In the genomic region with DNA sequence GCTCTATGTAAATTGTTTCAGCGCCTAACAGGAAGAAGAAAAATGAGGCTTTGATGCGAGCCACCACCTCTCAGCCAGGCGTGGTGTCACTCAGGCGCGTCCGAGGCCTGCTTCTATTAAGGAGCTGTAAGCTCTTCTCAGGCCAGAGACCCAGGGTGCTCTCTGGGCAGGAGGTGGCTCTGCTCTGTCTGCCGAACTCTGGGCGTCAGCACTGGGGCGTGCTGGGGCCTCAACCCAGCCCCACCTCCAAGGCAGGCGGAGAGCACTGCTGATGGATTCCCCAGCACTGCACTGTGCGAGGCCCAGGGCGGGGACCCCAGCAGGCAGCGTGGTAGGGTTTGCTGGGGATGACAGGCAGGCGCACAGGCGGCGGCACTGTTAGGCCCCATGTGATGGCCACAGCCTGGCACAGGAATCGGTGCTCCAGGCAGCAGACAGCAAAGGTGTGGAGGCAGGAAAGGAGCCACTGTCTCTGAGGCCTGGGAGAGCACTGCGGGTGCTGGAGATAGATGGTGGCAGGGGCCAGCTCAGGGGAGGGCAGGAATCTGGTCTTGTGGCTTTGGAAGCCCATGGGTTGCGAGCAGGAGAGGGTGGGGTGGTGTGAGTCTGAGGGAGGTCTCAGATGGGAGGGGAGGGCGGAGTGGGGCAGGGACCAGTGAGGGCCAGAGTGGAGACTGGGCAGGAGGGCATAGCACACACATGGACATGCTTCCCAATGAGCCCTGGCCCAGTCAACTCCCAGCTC, we compare ENCODE assay signal across 11 cellular contexts.
DNase-seq lines count a peak whose midpoint lies in the region; ATAC-seq and TF ChIP-seq lines count a peak whose summit lies in the region.
"Had no signal": no experiment of that assay in that cellular context is flagged by ENCODE, and none has a peak within 500 bp of the region (broad histone marks: within the 10 kb centered on the region; RNA-seq: fewer than 3 reads in every experiment).

No MANE protein-coding gene starts in this region.

- H3K9ac ChIP-seq in HUES6 (ENCODE audit: low read length), result peak overlapping the region; percentile 5

- TF ChIP-seq CTCF in vagina (IDR thresholded peaks at IDR 0.05) (no peak), prostate gland (IDR thresholded peaks at IDR 0.05) (no peak)

- intact Hi-C loops in vagina (cut with DNase I), result no loop called here
- intact Hi-C loops in prostate gland (cut with DNase I), result no loop called here

- H3K9me3 Mint-ChIP-seq in stimulated activated naive CD8-positive, alpha-beta T cell treated with anti-CD3 and anti-CD28 coated beads, Interleukin-15, Interleukin-2, amounts not matched to agents 100 ng/mL and 50 ng/mL, for 24 hours, result no peaks in the 10 kb centered on the region

- ATAC-seq in stimulated activated naive CD8-positive, alpha-beta T cell treated with anti-CD3 and anti-CD28 coated beads, Interleukin-15, Interleukin-2, amounts not matched to agents 100 U/mL and 50 U/mL, for 24 hours, result no peak
- no peak for ATAC-seq in HG02884 (IDR thresholded peaks at IDR 0.05; ENCODE audit: unreplicated experiment)
- ATAC-seq: body of pancreas, left ventricle myocardium superior had no signal

- H3K27ac Mint-ChIP-seq in stimulated activated naive CD8-positive, alpha-beta T cell treated with anti-CD3 and anti-CD28 coated beads, Interleukin-15, Interleukin-2, amounts not matched to agents 100 ng/mL and 50 ng/mL, for 24 hours, result peak overlapping the region; percentile 63

- no peaks in the 10 kb centered on the region for H3K27me3 Mint-ChIP-seq in stimulated activated naive CD8-positive, alpha-beta T cell treated with anti-CD3 and anti-CD28 coated beads, Interleukin-15, Interleukin-2, amounts not matched to agents 100 ng/mL and 50 ng/mL, for 24 hours

- no peaks in the 10 kb centered on the region for H3K27me3 ChIP-seq in HUES6 (ENCODE audit: control insufficient read depth, insufficient read depth, low read length)
- no peaks in the 10 kb centered on the region for H3K27me3 ChIP-seq in vagina
- H3K27me3 ChIP-seq in prostate gland (replicated peaks; ENCODE audit: insufficient read depth), result no peaks in the 10 kb centered on the region
- H3K27me3 ChIP-seq: body of pancreas had no signal

- no peak overlapping the region for H3K4me3 Mint-ChIP-seq in stimulated activated naive CD8-positive, alpha-beta T cell treated with anti-CD3 and anti-CD28 coated beads, Interleukin-15, Interleukin-2, amounts not matched to agents 100 ng/mL and 50 ng/mL, for 24 hours

- TF ChIP-seq POLR2A in vagina (IDR thresholded peaks at IDR 0.05) (no peak), prostate gland (IDR thresholded peaks at IDR 0.05) (no peak)

- no peaks in the 10 kb centered on the region for H3K36me3 ChIP-seq in HUES6 (ENCODE audit: control insufficient read depth, insufficient read depth, low read length)
- H3K36me3 ChIP-seq in vagina, result no peaks in the 10 kb centered on the region
- H3K36me3 ChIP-seq in prostate gland, result no peaks in the 10 kb centered on the region

- H3K4me1 ChIP-seq in HUES6 (ENCODE audit: control insufficient read depth, insufficient read depth, low read length) (peaks cover 19% of the 10 kb centered on the region; the same call in 1 of the 2 replicates), vagina (peaks cover 54% of the 10 kb centered on the region), prostate gland (replicated peaks) (peaks cover 20% of the 10 kb centered on the region)

- H3K4me3 ChIP-seq in HUES6 (ENCODE audit: low read depth, low read length) (no peak overlapping the region), vagina (no peak overlapping the region), prostate gland (no peak overlapping the region)
- H3K4me3 ChIP-seq: body of pancreas had no signal

- H3K9me3 ChIP-seq in HUES6 (ENCODE audit: control insufficient read depth, insufficient read depth, low read depth, low read length) (no peaks in the 10 kb centered on the region), vagina (no peaks in the 10 kb centered on the region), prostate gland (no peaks in the 10 kb centered on the region)
- H3K9me3 ChIP-seq: body of pancreas had no signal

- 54% methylated on average over 20 of the region's 20 CpGs for whole genome bisulfite sequencing in prostate gland

- H3K36me3 Mint-ChIP-seq in stimulated activated naive CD8-positive, alpha-beta T cell treated with anti-CD3 and anti-CD28 coated beads, Interleukin-15, Interleukin-2, amounts not matched to agents 100 ng/mL and 50 ng/mL, for 24 hours (ENCODE audit: low read depth), result no peaks in the 10 kb centered on the region

- no peak for DNase-seq in stimulated activated naive CD8-positive, alpha-beta T cell treated with anti-CD3 and anti-CD28 coated beads, Interleukin-15, Interleukin-2, amounts not matched to agents 100 U/mL and 50 U/mL, for 24 hours
- DNase-seq in globus pallidus (ENCODE audit: low spot score) (peak; percentile 67), vagina (ENCODE audit: extremely low spot score in 2 of 2) (no peak), prostate gland (ENCODE audit: low spot score) (no peak)
- DNase-seq in stimulated activated CD4-positive, alpha-beta T cell treated with anti-CD3 and anti-CD28 coated beads, Interleukin-12 subunit alpha, Interleukin-12 subunit beta, amount 100 ng/mL, for 4 hours, result no peak
- DNase-seq: body of pancreas, left ventricle myocardium superior had no signal

- H3K4me1 Mint-ChIP-seq in stimulated activated naive CD8-positive, alpha-beta T cell treated with anti-CD3 and anti-CD28 coated beads, Interleukin-15, Interleukin-2, amounts not matched to agents 100 ng/mL and 50 ng/mL, for 24 hours (ENCODE audit: low read depth), result peaks cover 35% of the 10 kb centered on the region

- H3K27ac ChIP-seq in HUES6 (ENCODE audit: low read depth, low read length) (no peak overlapping the region), vagina (peak overlapping the region; percentile 30), prostate gland (peak overlapping the region in 1 of 2 donors; percentile 20)
- H3K27ac ChIP-seq: body of pancreas, C4-2B had no signal
